In the genomic region with DNA sequence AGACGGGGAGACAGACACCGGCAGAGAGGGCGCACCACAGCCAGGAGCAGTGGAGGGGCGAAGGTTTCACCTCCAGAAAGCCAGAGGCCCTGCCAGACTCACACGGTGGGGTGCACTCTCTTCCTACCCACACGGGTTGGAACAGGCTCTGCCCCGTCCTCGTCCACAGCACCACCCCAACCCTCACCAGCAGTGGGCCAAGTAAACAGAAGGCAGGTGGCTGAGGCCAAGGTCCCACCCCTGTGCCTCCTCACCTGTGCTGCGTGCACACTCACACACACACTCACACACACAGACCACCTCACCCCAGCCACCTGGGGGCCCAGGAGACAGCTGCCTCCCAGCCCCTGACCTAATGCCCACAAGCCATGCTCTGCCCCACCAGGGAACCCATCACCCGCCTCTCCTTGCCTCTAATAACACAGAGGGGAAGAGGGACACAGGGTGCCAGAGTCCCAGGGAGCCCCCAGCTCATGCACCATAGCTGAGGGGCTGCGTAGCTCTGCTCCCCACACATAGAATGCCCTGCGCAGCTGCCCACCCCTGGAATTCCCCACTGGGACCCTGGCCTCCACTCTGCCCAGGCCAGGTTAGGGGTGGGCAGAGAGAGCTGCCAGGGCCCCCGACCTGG, we compare ENCODE assay signal across 1 cellular context.
TF ChIP-seq lines count a peak whose summit lies in the region.

No MANE protein-coding gene starts in this region.

TF ChIP-seq in HepG2, 621 proteins besides CTCF, POLR2A, EP300 and RAD21 (continued from another document and continues in another):
- TF ChIP-seq, protein P1, sequence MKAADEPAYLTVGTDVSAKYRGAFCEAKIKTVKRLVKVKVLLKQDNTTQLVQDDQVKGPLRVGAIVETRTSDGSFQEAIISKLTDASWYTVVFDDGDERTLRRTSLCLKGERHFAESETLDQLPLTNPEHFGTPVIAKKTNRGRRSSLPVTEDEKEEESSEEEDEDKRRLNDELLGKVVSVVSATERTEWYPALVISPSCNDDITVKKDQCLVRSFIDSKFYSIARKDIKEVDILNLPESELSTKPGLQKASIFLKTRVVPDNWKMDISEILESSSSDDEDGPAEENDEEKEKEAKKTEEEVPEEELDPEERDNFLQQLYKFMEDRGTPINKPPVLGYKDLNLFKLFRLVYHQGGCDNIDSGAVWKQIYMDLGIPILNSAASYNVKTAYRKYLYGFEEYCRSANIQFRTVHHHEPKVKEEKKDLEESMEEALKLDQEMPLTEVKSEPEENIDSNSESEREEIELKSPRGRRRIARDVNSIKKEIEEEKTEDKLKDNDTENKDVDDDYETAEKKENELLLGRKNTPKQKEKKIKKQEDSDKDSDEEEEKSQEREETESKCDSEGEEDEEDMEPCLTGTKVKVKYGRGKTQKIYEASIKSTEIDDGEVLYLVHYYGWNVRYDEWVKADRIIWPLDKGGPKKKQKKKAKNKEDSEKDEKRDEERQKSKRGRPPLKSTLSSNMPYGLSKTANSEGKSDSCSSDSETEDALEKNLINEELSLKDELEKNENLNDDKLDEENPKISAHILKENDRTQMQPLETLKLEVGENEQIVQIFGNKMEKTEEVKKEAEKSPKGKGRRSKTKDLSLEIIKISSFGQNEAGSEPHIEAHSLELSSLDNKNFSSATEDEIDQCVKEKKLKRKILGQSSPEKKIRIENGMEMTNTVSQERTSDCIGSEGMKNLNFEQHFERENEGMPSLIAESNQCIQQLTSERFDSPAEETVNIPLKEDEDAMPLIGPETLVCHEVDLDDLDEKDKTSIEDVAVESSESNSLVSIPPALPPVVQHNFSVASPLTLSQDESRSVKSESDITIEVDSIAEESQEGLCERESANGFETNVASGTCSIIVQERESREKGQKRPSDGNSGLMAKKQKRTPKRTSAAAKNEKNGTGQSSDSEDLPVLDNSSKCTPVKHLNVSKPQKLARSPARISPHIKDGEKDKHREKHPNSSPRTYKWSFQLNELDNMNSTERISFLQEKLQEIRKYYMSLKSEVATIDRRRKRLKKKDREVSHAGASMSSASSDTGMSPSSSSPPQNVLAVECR (CRISPR knock-in tag; IDR thresholded peaks at IDR 0.05; ENCODE audit: borderline replicate concordance): peak; percentile 39; the same call in 1 of the 2 replicates
- TF ChIP-seq ZFYVE20 (CRISPR knock-in tag; IDR thresholded peaks at IDR 0.05; ENCODE audit: borderline replicate concordance, low read depth) (no peak), FOXO1 (CRISPR knock-in tag; IDR thresholded peaks at IDR 0.05) (peak; percentile 70; the same call in 1 of the 2 replicates), ZNF180 (CRISPR knock-in tag; IDR thresholded peaks at IDR 0.05; ENCODE audit: borderline replicate concordance, low read depth) (no peak), SP4 (CRISPR knock-in tag; IDR thresholded peaks at IDR 0.05) (no peak), CBX2 (IDR thresholded peaks at IDR 0.05; ENCODE audit: low read depth, low read length) (no peak), CBX2 (CRISPR knock-in tag; IDR thresholded peaks at IDR 0.05; ENCODE audit: low read depth) (peak; percentile 37; the same call in 1 of the 2 replicates), ZFP82 (CRISPR knock-in tag; IDR thresholded peaks at IDR 0.05; ENCODE audit: borderline replicate concordance) (no peak), AKAP8 (CRISPR knock-in tag; IDR thresholded peaks at IDR 0.05) (peak; percentile 80), SP140L (CRISPR knock-in tag; IDR thresholded peaks at IDR 0.05; ENCODE audit: borderline replicate concordance) (no peak), SPEN (CRISPR knock-in tag; IDR thresholded peaks at IDR 0.05; ENCODE audit: low read depth) (peak; percentile 58), TBP (CRISPR knock-in tag; IDR thresholded peaks at IDR 0.05) (no peak), ZFP37 (CRISPR knock-in tag; IDR thresholded peaks at IDR 0.05; ENCODE audit: borderline replicate concordance) (peak; percentile 59; the same call in 1 of the 2 replicates), SNAI1 (CRISPR knock-in tag; IDR thresholded peaks at IDR 0.05; ENCODE audit: borderline replicate concordance) (peak; percentile 34; the same call in 1 of the 2 replicates), RARA (CRISPR knock-in tag; IDR thresholded peaks at IDR 0.05) (peak; percentile 48; the same call in 1 of the 2 replicates), SOX6 (IDR thresholded peaks at IDR 0.05) (no peak), SOX6 (CRISPR knock-in tag; IDR thresholded peaks at IDR 0.05) (0 out of 2 replicates have a peak, but pooled peaks have one; percentile 25), ARNT2 (CRISPR knock-in tag; IDR thresholded peaks at IDR 0.05; ENCODE audit: low read depth) (0 out of 2 replicates have a peak, but pooled peaks have one; percentile 32), NR2F6 (IDR thresholded peaks at IDR 0.05) (no peak), NR2F6 (CRISPR knock-in tag; IDR thresholded peaks at IDR 0.05) (peak; percentile 65; the same call in 1 of the 2 replicates), TGIF2 (CRISPR knock-in tag; IDR thresholded peaks at IDR 0.05) (no peak), ZFX (CRISPR knock-in tag; IDR thresholded peaks at IDR 0.05; ENCODE audit: low read depth) (peak; percentile 38; the same call in 1 of the 2 replicates), ESRRA (CRISPR knock-in tag; IDR thresholded peaks at IDR 0.05; ENCODE audit: low read depth) (no peak), NFYC (CRISPR knock-in tag; IDR thresholded peaks at IDR 0.05) (no peak), STAG1 (CRISPR knock-in tag; IDR thresholded peaks at IDR 0.05) (no peak), TCF7L2 (IDR thresholded peaks at IDR 0.05; ENCODE audit: low read depth, low read length) (no peak), ZNF232 (CRISPR knock-in tag; IDR thresholded peaks at IDR 0.05; ENCODE audit: borderline replicate concordance) (no peak), WIZ (CRISPR knock-in tag; IDR thresholded peaks at IDR 0.05) (no peak), MYC (CRISPR knock-in tag; IDR thresholded peaks at IDR 0.05; ENCODE audit: borderline replicate concordance) (0 out of 2 replicates have a peak, but pooled peaks have one; percentile 50), GATAD1 (CRISPR knock-in tag; IDR thresholded peaks at IDR 0.05) (0 out of 2 replicates have a peak, but pooled peaks have one; percentile 12), HDAC1 (CRISPR knock-in tag; IDR thresholded peaks at IDR 0.05) (peak; percentile 39; the same call in 1 of the 2 replicates), ZBTB7B (CRISPR knock-in tag; IDR thresholded peaks at IDR 0.05) (0 out of 2 replicates have a peak, but pooled peaks have one; percentile 43), ZNF776 (CRISPR knock-in tag; IDR thresholded peaks at IDR 0.05) (no peak; the same call in 1 of the 2 replicates), ZNF292 (CRISPR knock-in tag; IDR thresholded peaks at IDR 0.05; ENCODE audit: borderline replicate concordance, low read depth) (0 out of 2 replicates have a peak, but pooled peaks have one; percentile 27), ZNF713 (CRISPR knock-in tag; IDR thresholded peaks at IDR 0.05) (no peak)
- TF ChIP-seq, protein P2, sequence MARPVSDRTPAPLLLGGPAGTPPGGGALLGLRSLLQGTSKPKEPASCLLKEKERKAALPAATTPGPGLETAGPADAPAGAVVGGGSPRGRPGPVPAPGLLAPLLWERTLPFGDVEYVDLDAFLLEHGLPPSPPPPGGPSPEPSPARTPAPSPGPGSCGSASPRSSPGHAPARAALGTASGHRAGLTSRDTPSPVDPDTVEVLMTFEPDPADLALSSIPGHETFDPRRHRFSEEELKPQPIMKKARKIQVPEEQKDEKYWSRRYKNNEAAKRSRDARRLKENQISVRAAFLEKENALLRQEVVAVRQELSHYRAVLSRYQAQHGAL (CRISPR knock-in tag; IDR thresholded peaks at IDR 0.05; ENCODE audit: not compliant biosample characterization): no peak
- TF ChIP-seq, protein P3, sequence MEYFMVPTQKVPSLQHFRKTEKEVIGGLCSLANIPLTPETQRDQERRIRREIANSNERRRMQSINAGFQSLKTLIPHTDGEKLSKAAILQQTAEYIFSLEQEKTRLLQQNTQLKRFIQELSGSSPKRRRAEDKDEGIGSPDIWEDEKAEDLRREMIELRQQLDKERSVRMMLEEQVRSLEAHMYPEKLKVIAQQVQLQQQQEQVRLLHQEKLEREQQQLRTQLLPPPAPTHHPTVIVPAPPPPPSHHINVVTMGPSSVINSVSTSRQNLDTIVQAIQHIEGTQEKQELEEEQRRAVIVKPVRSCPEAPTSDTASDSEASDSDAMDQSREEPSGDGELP (IDR thresholded peaks at IDR 0.05; ENCODE audit: borderline replicate concordance, low read depth): peak; percentile 75; the same call in 1 of the 2 replicates
- TF ChIP-seq, protein P4, sequence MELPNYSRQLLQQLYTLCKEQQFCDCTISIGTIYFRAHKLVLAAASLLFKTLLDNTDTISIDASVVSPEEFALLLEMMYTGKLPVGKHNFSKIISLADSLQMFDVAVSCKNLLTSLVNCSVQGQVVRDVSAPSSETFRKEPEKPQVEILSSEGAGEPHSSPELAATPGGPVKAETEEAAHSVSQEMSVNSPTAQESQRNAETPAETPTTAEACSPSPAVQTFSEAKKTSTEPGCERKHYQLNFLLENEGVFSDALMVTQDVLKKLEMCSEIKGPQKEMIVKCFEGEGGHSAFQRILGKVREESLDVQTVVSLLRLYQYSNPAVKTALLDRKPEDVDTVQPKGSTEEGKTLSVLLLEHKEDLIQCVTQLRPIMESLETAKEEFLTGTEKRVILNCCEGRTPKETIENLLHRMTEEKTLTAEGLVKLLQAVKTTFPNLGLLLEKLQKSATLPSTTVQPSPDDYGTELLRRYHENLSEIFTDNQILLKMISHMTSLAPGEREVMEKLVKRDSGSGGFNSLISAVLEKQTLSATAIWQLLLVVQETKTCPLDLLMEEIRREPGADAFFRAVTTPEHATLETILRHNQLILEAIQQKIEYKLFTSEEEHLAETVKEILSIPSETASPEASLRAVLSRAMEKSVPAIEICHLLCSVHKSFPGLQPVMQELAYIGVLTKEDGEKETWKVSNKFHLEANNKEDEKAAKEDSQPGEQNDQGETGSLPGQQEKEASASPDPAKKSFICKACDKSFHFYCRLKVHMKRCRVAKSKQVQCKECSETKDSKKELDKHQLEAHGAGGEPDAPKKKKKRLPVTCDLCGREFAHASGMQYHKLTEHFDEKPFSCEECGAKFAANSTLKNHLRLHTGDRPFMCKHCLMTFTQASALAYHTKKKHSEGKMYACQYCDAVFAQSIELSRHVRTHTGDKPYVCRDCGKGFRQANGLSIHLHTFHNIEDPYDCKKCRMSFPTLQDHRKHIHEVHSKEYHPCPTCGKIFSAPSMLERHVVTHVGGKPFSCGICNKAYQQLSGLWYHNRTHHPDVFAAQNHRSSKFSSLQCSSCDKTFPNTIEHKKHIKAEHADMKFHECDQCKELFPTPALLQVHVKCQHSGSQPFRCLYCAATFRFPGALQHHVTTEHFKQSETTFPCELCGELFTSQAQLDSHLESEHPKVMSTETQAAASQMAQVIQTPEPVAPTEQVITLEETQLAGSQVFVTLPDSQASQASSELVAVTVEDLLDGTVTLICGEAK (IDR thresholded peaks at IDR 0.05): no peak
- TF ChIP-seq, protein P4 (CRISPR knock-in tag; IDR thresholded peaks at IDR 0.05): no peak
- TF ChIP-seq, protein P5, sequence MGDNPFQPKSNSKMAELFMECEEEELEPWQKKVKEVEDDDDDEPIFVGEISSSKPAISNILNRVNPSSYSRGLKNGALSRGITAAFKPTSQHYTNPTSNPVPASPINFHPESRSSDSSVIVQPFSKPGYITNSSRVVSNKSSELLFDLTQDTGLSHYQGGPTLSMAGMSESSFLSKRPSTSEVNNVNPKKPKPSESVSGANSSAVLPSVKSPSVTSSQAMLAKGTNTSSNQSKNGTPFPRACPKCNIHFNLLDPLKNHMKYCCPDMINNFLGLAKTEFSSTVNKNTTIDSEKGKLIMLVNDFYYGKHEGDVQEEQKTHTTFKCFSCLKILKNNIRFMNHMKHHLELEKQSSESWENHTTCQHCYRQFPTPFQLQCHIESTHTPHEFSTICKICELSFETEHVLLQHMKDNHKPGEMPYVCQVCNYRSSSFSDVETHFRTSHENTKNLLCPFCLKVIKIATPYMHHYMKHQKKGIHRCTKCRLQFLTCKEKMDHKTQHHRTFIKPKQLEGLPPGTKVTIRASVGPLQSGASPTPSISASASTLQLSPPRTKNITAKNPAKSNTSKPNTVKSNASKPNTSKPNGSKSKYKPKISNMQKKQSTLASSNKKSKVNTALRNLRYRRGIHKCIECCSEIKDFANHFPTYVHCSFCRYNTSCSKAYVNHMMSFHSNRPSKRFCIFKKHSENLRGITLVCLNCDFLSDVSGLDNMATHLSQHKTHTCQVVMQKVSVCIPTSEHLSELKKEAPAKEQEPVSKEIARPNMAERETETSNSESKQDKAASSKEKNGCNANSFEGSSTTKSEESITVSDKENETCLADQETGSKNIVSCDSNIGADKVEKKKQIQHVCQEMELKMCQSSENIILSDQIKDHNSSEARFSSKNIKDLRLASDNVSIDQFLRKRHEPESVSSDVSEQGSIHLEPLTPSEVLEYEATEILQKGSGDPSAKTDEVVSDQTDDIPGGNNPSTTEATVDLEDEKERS (CRISPR knock-in tag; IDR thresholded peaks at IDR 0.05): no peak
- TF ChIP-seq, protein P6, sequence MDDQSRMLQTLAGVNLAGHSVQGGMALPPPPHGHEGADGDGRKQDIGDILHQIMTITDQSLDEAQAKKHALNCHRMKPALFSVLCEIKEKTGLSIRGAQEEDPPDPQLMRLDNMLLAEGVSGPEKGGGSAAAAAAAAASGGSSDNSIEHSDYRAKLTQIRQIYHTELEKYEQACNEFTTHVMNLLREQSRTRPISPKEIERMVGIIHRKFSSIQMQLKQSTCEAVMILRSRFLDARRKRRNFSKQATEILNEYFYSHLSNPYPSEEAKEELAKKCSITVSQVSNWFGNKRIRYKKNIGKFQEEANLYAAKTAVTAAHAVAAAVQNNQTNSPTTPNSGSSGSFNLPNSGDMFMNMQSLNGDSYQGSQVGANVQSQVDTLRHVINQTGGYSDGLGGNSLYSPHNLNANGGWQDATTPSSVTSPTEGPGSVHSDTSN (CRISPR knock-in tag; IDR thresholded peaks at IDR 0.05; ENCODE audit: borderline replicate concordance): no peak
